8 cellular contexts compared by ENCODE assay signal in the genomic region with DNA sequence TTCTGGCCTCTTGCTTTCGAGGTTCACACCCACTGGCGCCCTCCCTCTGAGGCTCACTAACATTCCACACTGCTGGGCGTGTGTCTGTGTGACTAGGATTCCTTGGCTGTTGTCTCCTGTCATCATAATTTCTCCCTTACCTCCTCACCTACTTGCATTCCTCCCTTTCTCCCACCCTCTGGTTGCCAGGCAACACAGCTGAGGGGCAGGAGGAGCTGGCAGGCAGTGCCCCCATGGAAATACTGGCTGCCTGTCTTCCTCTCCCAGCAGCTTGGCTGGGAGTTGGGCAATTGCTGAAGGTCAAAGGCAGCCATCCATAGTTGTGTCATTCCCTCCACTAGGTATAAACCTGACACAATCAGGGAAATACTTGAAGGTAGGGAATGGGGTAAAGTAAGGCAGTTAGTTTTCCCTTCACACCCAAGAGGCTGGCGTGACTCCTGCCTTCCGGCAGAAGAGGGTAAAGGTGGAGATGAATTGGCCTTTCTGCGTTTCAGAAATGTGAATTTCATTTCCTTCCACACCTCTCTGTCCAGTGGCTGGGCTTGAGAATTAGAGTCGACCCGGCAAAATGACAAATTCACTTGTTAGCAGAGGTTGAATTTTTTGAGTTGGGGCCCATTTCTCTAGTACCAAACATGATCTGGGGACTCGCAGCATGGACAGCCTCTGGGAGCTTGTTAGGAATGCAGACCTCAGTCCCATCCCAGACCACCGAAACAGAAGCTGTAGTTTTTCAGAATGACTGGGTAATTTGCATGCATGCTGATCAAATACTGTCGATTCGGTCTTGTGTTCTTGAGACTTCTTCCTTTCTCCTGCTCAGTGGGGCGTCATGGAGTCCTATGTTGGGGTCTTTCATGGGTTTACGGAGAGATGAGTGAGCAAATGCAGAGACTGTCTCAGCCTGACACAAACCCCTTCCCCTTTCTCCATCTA. TPM values are rescaled to one million over a fixed set of nuclear protein-coding genes. Genes with fewer than 3 reads are reported as not detected.
A peak's percentile ranks its signal among the peaks of the same experiment; 100 is the strongest.
DNase-seq lines count a peak whose midpoint lies in the region; ATAC-seq and TF ChIP-seq lines count a peak whose summit lies in the region.

No MANE protein-coding gene starts in this region.

- no peak for TF ChIP-seq POLR2A in transverse colon (IDR thresholded peaks at IDR 0.05)

- TF ChIP-seq CTCF in PC-3 (conservative IDR thresholded peaks at IDR 0.05; ENCODE audit: low read depth, low read length), result no peak
- no peak for TF ChIP-seq CTCF in transverse colon (IDR thresholded peaks at IDR 0.05)

- H3K4me3 ChIP-seq in PC-3 (ENCODE audit: low read length) (no peak overlapping the region), transverse colon (no peak overlapping the region)

- BruUV-seq in PC-3 (replicated peaks; lab: Mats Ljungman, UMichigan), result no TSS peak

- intact Hi-C loops in PC-3 (cut with micrococcal nuclease) (loop anchor here (5.0 kb wide), 1 partner anchor 35 kb away; no protein-coding TSS in a partner anchor), transverse colon (cut with DNase I; ENCODE audit: low total_unique reads) (no loop called here)

- H3K9me3 ChIP-seq in PC-3 (ENCODE audit: low read length), result no peaks in the 10 kb centered on the region
- no peaks in the 10 kb centered on the region for H3K9me3 ChIP-seq in transverse colon

- H3K36me3 ChIP-seq in PC-3 (ENCODE audit: low read depth, low read length), result no peaks in the 10 kb centered on the region
- no peaks in the 10 kb centered on the region for H3K36me3 ChIP-seq in transverse colon

- H3K9me2 ChIP-seq in PC-3 (replicated peaks; ENCODE audit: low read length), result no peaks in the 10 kb centered on the region

- POLR2A ChIA-PET in PC-3 (lab: Charles Lee; ENCODE audit: unreplicated experiment), result no interaction called here

- H3K27me3 ChIP-seq in PC-3 (ENCODE audit: low read length), result no peaks in the 10 kb centered on the region
- peaks cover 12% of the 10 kb centered on the region for H3K27me3 ChIP-seq in transverse colon

- H3K27ac ChIP-seq in PC-3 (ENCODE audit: low read length), result peak overlapping the region; percentile 93
- peak overlapping the region in 2 of 4 donors; percentile 23 to 70 for H3K27ac ChIP-seq in transverse colon

- H3K9ac ChIP-seq in PC-3 (ENCODE audit: low read length), result no peak overlapping the region

- in situ Hi-C loops in transverse colon (cut with MboI; ENCODE audit: low pct_ligation_motif_present in 1 of 4, low pct_unique_long_range_greater_than_20kb in 1 of 4, low sequenced_read_pairs in 3 of 4), result no loop called here

- 75 to 79% methylated on average over 7 to 14 of the region's 14 CpGs for WGBS in transverse colon (ENCODE audit: low coverage in 1 of 2), 2 donors

- CTCF ChIA-PET in PC-3 (lab: Charles Lee), result no interaction called here

- H3F3A ChIP-seq in PC-3 (ENCODE audit: low read length, unreplicated experiment), result no peaks in the 10 kb centered on the region

- peak; percentile 6 to 34 for DNase-seq in NCI-H526 (lab: John Stamatoyannopoulos, UW)
- no peak for DNase-seq in NCI-H526 treated with DMSO at 0.1 percent for 48 hours (lab: John Stamatoyannopoulos, UW)
- peak; percentile 64 for DNase-seq in PC-3
- DNase-seq in iPS DF 19.7 (ENCODE audit: low read depth, low spot score), result peak; percentile 38
- DNase-seq in transverse colon, result peak; percentile 30
- DNase-seq in activated gamma-delta T cell (lab: John Stamatoyannopoulos, UW), result no peak
- DNase-seq in NK-92 (lab: John Stamatoyannopoulos, UW; ENCODE audit: unreplicated experiment), result no peak
- DNase-seq in activated CD4-positive, CD25-positive, alpha-beta regulatory T cell (lab: John Stamatoyannopoulos, UW), result no peak

- H2AFZ ChIP-seq in PC-3 (ENCODE audit: low read length), result no peak overlapping the region

- ATAC-seq in PC-3, result peak; percentile 21; the same call in 1 of the 2 replicates

- no peaks in the 10 kb centered on the region for H4K20me1 ChIP-seq in PC-3 (ENCODE audit: low read length)

- H3K4me2 ChIP-seq in PC-3 (ENCODE audit: low read length), result no peak overlapping the region

- no peak for TF ChIP-seq EP300 in transverse colon (IDR thresholded peaks at IDR 0.05; ENCODE audit: low read depth)

- H3K79me2 ChIP-seq in PC-3 (ENCODE audit: low read length), result no peaks in the 10 kb centered on the region

- H3K4me1 ChIP-seq in PC-3 (ENCODE audit: insufficient read depth, low read length), result peaks cover 60% of the 10 kb centered on the region
- no peaks in the 10 kb centered on the region for H3K4me1 ChIP-seq in transverse colon

RNA-seq across cellular contexts. Expression of gene EMP1, which starts 24.3 kb away (rescaled TPM):
- total RNA-seq in PC-3 (2014; rRNA removed), result 158 and 187 TPM in 2 replicates
- 100 to 1,000 TPM in 3 of 4 donors, 10 to 100 TPM in 1; 43.2 to 837 (median 738) TPM for total RNA-seq in transverse colon

Comparison
In these comparisons a context has a peak if more than half of its experiments do, and no peak if none do; other contexts are left out.
1. DNase-seq: peak in NCI-H526 (2 of 2), PC-3 (single experiment), iPS DF 19.7 (single experiment) and transverse colon (single experiment); none in NCI-H526 treated with DMSO at 0.1 percent for 48 hours (single experiment), activated gamma-delta T cell (single experiment), NK-92 (single experiment) and activated CD4-positive, CD25-positive, alpha-beta regulatory T cell (0 of 4).